Comparison of ENCODE assay signal across 16 cellular contexts in the genomic region with DNA sequence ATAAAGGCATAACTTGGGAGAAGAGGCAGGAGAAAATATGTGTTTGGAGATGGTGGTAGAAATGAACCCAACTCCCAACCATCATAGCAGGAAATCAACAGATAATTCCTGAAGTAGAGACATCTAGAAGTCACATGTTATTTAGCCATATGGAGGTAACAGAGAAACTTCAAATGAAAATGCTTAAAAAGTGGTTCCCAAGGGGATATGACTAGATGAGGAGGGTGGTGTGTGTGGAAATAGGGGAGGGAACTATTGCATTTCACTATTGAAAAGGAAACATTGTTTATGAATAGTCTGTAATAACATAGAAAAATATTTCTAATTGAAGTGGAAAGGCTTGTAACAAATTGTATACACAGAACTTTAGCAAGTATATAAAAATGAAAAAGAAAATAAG.
A peak's percentile ranks its signal among the peaks of the same experiment; 100 is the strongest.
DNase-seq lines count a peak whose midpoint lies in the region; ATAC-seq and TF ChIP-seq lines count a peak whose summit lies in the region.
"Had no signal": no experiment of that assay in that cellular context is flagged by ENCODE, and none has a peak within 500 bp of the region (broad histone marks: within the 10 kb centered on the region; RNA-seq: fewer than 3 reads in every experiment).

No MANE protein-coding gene starts in this region.

- no peak for ATAC-seq in activated T-helper 17 cell treated with anti-CD3 and anti-CD28 coated beads, Interleukin-2, amount 50 U/mL, for 72 hours (replicated peaks)
- ATAC-seq: CD8-positive, alpha-beta T cell had no signal

- no peaks in the 10 kb centered on the region for H3K4me1 Mint-ChIP-seq in activated T-helper 17 cell treated with anti-CD3 and anti-CD28 coated beads, Interleukin-2, amount 50 U/mL, for 72 hours
- H3K4me1 Mint-ChIP-seq: B cell had no signal

- no peaks in the 10 kb centered on the region for H3K36me3 Mint-ChIP-seq in activated T-helper 17 cell treated with anti-CD3 and anti-CD28 coated beads, Interleukin-2, amount 50 U/mL, for 72 hours (ENCODE audit: low read depth)
- H3K36me3 Mint-ChIP-seq: CD4-positive, CD25-positive, alpha-beta regulatory T cell; CD8-positive, alpha-beta T cell had no signal

- H3K27ac Mint-ChIP-seq in activated T-helper 17 cell treated with anti-CD3 and anti-CD28 coated beads, Interleukin-2, amount 50 U/mL, for 72 hours: no peak overlapping the region
- H3K27ac Mint-ChIP-seq: B cell; CD4-positive, CD25-positive, alpha-beta regulatory T cell; CD8-positive, alpha-beta T cell had no signal

- H3K27me3 ChIP-seq in skeletal muscle satellite cell (ENCODE audit: control insufficient read depth, insufficient read depth, low read length): no peaks in the 10 kb centered on the region
- H3K27me3 ChIP-seq: BLaER1 had no signal

- peak; percentile 5 for DNase-seq in AG10803 (ENCODE audit: low read depth)
- DNase-seq in LHCN-M2 (ENCODE audit: low read depth): peak; percentile 60
- DNase-seq in fibroblast of mammary gland (ENCODE audit: low read depth): peak; percentile 70
- no peak for DNase-seq in globus pallidus (ENCODE audit: low spot score)
- DNase-seq: Caco-2; CD4-positive, CD25-positive, alpha-beta regulatory T cell; CD8-positive, alpha-beta T cell; DMS153; DND-41; GM23248; H7; HCEC 1CT had no signal

- no peak overlapping the region for H3K4me3 Mint-ChIP-seq in activated T-helper 17 cell treated with anti-CD3 and anti-CD28 coated beads, Interleukin-2, amount 50 U/mL, for 72 hours
- H3K4me3 Mint-ChIP-seq: B cell; CD4-positive, CD25-positive, alpha-beta regulatory T cell; CD8-positive, alpha-beta T cell had no signal

- no peak overlapping the region for H3K4me3 ChIP-seq in AG10803 (ENCODE audit: low read length)
- no peak overlapping the region for H3K4me3 ChIP-seq in fibroblast of mammary gland (ENCODE audit: control insufficient read depth, low read depth, low read length)
- no peak overlapping the region for H3K4me3 ChIP-seq in skeletal muscle satellite cell (ENCODE audit: low read length)
- H3K4me3 ChIP-seq: BLaER1, GM23248 had no signal

- TF ChIP-seq CTCF in AG10803 (conservative IDR thresholded peaks at IDR 0.05; ENCODE audit: low read length) (no peak), fibroblast of mammary gland (conservative IDR thresholded peaks at IDR 0.05; ENCODE audit: control insufficient read depth, insufficient read depth, low read depth, low read length) (no peak)

- H3K36me3 ChIP-seq in skeletal muscle satellite cell (ENCODE audit: insufficient read depth, low read length): no peaks in the 10 kb centered on the region
- H3K36me3 ChIP-seq: BLaER1 had no signal

- no peak overlapping the region for H3K4me2 ChIP-seq in skeletal muscle satellite cell (ENCODE audit: low read length)
- H3K4me2 ChIP-seq: BLaER1 had no signal

- H3K9me3 ChIP-seq in skeletal muscle satellite cell (replicated peaks; ENCODE audit: low read length): no peaks in the 10 kb centered on the region
- H3K9me3 ChIP-seq: BLaER1, Caco-2 had no signal

- peak overlapping the region; percentile 14 for H3K9ac ChIP-seq in skeletal muscle satellite cell (ENCODE audit: low read depth, low read length)
- H3K9ac ChIP-seq: BLaER1, GM23248 had no signal

- no peaks in the 10 kb centered on the region for H3K27me3 Mint-ChIP-seq in activated T-helper 17 cell treated with anti-CD3 and anti-CD28 coated beads, Interleukin-2, amount 50 U/mL, for 72 hours
- H3K27me3 Mint-ChIP-seq: B cell; CD4-positive, CD25-positive, alpha-beta regulatory T cell had no signal

- H3K4me1 ChIP-seq in skeletal muscle satellite cell (ENCODE audit: control insufficient read depth, insufficient read depth, low read length): peaks cover 37% of the 10 kb centered on the region
- H3K4me1 ChIP-seq: Caco-2 had no signal

- H3K9me3 Mint-ChIP-seq in activated T-helper 17 cell treated with anti-CD3 and anti-CD28 coated beads, Interleukin-2, amount 50 U/mL, for 72 hours: no peaks in the 10 kb centered on the region
- H3K9me3 Mint-ChIP-seq: CD8-positive, alpha-beta T cell had no signal
